ENCODE assay signal across 8 cellular contexts in the genomic region with DNA sequence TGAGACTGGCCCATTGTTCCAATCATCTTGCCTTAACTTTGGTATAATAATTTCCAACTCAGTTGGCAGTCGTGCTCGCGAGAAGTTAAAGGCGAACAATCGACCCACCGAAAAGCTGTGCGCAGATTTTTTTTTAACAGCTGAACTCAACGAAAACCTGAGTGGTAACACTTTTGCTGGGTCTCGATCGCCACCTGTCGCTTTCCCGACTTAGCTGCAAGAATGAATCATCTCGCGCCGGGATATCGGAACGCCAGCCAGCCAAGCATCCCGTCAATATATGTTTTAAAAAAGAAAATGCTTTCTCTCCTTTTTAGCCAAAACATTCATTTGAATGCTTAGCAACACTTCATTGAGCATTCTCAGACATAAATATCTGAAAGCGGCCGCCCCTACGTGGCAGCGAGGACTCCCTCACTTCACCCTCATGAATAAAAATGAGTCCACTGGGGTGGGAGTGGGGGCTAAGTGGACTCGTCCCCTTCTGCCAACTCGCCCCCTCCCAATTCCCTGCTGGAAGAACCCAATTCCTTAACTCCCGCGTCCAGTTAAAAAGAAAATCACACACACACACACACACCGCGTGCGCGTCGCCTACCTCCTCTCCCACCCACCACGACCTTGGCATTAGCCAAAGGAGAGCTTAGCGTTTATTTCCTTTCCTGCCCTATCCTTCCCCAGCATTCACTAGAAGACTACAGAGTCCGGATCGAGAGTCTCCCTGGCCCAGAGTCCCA. TPM values are rescaled to one million over a fixed set of nuclear protein-coding genes. Genes with fewer than 3 reads are reported as not detected.
DNase-seq lines count a peak whose midpoint lies in the region; ATAC-seq and TF ChIP-seq lines count a peak whose summit lies in the region.

No MANE protein-coding gene starts in this region.

- H3K4me3 Mint-ChIP-seq in central memory CD8-positive, alpha-beta T cell, result peak overlapping the region; percentile 72

- no peak for ATAC-seq in central memory CD8-positive, alpha-beta T cell (replicated peaks; ENCODE audit: extremely low read depth, poor library complexity, severe bottlenecking)
- ATAC-seq in sciatic nerve, result peak; percentile 14
- ATAC-seq in HG02840 (IDR thresholded peaks at IDR 0.05; ENCODE audit: low FRiP score, unreplicated experiment), result no peak
- ATAC-seq in HG03108 (IDR thresholded peaks at IDR 0.05; ENCODE audit: unreplicated experiment), result no peak

- intact Hi-C loops in sciatic nerve (cut with DNase I), result loop anchor here (10.0 kb wide), 1 partner anchor 790 kb away; no protein-coding TSS in a partner anchor

- TF ChIP-seq EP300 in Ishikawa (IDR thresholded peaks at IDR 0.05; ENCODE audit: borderline replicate concordance), result no peak

- peak; percentile 92 for TF ChIP-seq RAD21 in Ishikawa (IDR thresholded peaks at IDR 0.05; ENCODE audit: low read depth)

- H3K4me1 Mint-ChIP-seq in central memory CD8-positive, alpha-beta T cell, result peaks cover 58% of the 10 kb centered on the region

- DNase-seq in Daoy (ENCODE audit: low read depth), result peak; percentile 90
- peak; percentile 28 to 69 for DNase-seq in SHP77 (lab: John Stamatoyannopoulos, UW)
- DNase-seq in central memory CD8-positive, alpha-beta T cell (ENCODE audit: low spot score in 2 of 2), result no peak
- peak; percentile 70 for DNase-seq in iPS-NIHi11 (ENCODE audit: low spot score)
- peak; percentile 88 for DNase-seq in sciatic nerve (ENCODE audit: low spot score)

- H3K36me3 Mint-ChIP-seq in central memory CD8-positive, alpha-beta T cell (ENCODE audit: insufficient read depth), result peaks cover 22% of the 10 kb centered on the region

- no peak overlapping the region for H3K27ac Mint-ChIP-seq in central memory CD8-positive, alpha-beta T cell (ENCODE audit: low read depth)

- H3K9me3 Mint-ChIP-seq in central memory CD8-positive, alpha-beta T cell, result no peaks in the 10 kb centered on the region

- H3K27me3 Mint-ChIP-seq in central memory CD8-positive, alpha-beta T cell, result peaks cover 85% of the 10 kb centered on the region

TF ChIP-seq in Ishikawa, 13 proteins besides CTCF, POLR2A, EP300 and RAD21:
- no peak; the same call in 1 of the 2 replicates for TF ChIP-seq TEAD4 (IDR thresholded peaks at IDR 0.05)
- TF ChIP-seq, protein P1, sequence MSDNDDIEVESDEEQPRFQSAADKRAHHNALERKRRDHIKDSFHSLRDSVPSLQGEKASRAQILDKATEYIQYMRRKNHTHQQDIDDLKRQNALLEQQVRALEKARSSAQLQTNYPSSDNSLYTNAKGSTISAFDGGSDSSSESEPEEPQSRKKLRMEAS (IDR thresholded peaks at IDR 0.05), result no peak
- no peak for TF ChIP-seq CEBPB (IDR thresholded peaks at IDR 0.05)
- TF ChIP-seq NFIC (IDR thresholded peaks at IDR 0.05), result no peak
- TF ChIP-seq ZBTB7A (IDR thresholded peaks at IDR 0.05; ENCODE audit: low read depth), result no peak; the same call in 1 of the 2 replicates
- no peak for TF ChIP-seq TCF12 (IDR thresholded peaks at IDR 0.05; ENCODE audit: low read depth)
- TF ChIP-seq, protein P2, sequence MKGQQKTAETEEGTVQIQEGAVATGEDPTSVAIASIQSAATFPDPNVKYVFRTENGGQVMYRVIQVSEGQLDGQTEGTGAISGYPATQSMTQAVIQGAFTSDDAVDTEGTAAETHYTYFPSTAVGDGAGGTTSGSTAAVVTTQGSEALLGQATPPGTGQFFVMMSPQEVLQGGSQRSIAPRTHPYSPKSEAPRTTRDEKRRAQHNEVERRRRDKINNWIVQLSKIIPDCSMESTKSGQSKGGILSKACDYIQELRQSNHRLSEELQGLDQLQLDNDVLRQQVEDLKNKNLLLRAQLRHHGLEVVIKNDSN (IDR thresholded peaks at IDR 0.05), result no peak
- no peak for TF ChIP-seq FOXM1 (IDR thresholded peaks at IDR 0.05; ENCODE audit: borderline replicate concordance, low read depth)
- no peak for TF ChIP-seq EGR1 (IDR thresholded peaks at IDR 0.05)
- TF ChIP-seq, protein P3, sequence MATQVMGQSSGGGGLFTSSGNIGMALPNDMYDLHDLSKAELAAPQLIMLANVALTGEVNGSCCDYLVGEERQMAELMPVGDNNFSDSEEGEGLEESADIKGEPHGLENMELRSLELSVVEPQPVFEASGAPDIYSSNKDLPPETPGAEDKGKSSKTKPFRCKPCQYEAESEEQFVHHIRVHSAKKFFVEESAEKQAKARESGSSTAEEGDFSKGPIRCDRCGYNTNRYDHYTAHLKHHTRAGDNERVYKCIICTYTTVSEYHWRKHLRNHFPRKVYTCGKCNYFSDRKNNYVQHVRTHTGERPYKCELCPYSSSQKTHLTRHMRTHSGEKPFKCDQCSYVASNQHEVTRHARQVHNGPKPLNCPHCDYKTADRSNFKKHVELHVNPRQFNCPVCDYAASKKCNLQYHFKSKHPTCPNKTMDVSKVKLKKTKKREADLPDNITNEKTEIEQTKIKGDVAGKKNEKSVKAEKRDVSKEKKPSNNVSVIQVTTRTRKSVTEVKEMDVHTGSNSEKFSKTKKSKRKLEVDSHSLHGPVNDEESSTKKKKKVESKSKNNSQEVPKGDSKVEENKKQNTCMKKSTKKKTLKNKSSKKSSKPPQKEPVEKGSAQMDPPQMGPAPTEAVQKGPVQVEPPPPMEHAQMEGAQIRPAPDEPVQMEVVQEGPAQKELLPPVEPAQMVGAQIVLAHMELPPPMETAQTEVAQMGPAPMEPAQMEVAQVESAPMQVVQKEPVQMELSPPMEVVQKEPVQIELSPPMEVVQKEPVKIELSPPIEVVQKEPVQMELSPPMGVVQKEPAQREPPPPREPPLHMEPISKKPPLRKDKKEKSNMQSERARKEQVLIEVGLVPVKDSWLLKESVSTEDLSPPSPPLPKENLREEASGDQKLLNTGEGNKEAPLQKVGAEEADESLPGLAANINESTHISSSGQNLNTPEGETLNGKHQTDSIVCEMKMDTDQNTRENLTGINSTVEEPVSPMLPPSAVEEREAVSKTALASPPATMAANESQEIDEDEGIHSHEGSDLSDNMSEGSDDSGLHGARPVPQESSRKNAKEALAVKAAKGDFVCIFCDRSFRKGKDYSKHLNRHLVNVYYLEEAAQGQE (IDR thresholded peaks at IDR 0.05; ENCODE audit: low read depth), result no peak
- no peak for TF ChIP-seq YY1 (IDR thresholded peaks at IDR 0.05; ENCODE audit: low read depth)
- no peak for TF ChIP-seq CREB1 (IDR thresholded peaks at IDR 0.05; ENCODE audit: low read depth)

RNA-seq across cellular contexts. Expression of a gene that starts 1.5 kb away (rescaled TPM):
- total RNA-seq in Daoy (2014; rRNA removed; shearing (Covaris generic)), result 5.5 and 6.6 TPM in 2 replicates
- total RNA-seq in sciatic nerve, result 275 TPM

RNA-seq across cellular contexts. Expression of a gene that starts 39.2 kb away (rescaled TPM):
- total RNA-seq in Daoy (2014; rRNA removed; shearing (Covaris generic)), result 801 and 813 TPM in 2 replicates
- total RNA-seq in sciatic nerve, result 223 TPM

Comparison
In these comparisons a context has a peak if more than half of its experiments do, and no peak if none do; other contexts are left out.
1. DNase-seq: peak in Daoy (single experiment), SHP77 (2 of 2), iPS-NIHi11 (single experiment) and sciatic nerve (single experiment); none in central memory CD8-positive, alpha-beta T cell (0 of 2).
2. RNA of a gene that starts 1.5 kb away (total RNA-seq): 275 TPM in sciatic nerve (single experiment); 5.5 to 6.6 TPM in Daoy; every median in the first group is over 10 times any median in the second.